17 cellular contexts compared by ENCODE assay signal in genomic region chr13:95540848-95541247, GRCh38. TPM values are rescaled to one million over a fixed set of nuclear protein-coding genes. Genes with fewer than 3 reads are reported as not detected.
DNase-seq lines count a peak whose midpoint lies in the region; ATAC-seq and TF ChIP-seq lines count a peak whose summit lies in the region.
"Had no signal": no experiment of that assay in that cellular context is flagged by ENCODE, and none has a peak within 500 bp of the region (broad histone marks: within the 10 kb centered on the region; RNA-seq: fewer than 3 reads in every experiment).

No MANE protein-coding gene starts in this region.

- peak overlapping the region in 3 of 5 experiments; percentile 7 to 40 (median 36) for H3K4me3 Mint-ChIP-seq in brain
- H3K4me3 Mint-ChIP-seq in effector memory CD8-positive, alpha-beta T cell: no peak overlapping the region
- H3K4me3 Mint-ChIP-seq: activated naive CD8-positive, alpha-beta T cell had no signal

- H3K36me3 ChIP-seq in right atrium auricular region: no peaks in the 10 kb centered on the region
- H3K36me3 ChIP-seq: tibial nerve had no signal

- H3K27ac Mint-ChIP-seq in brain: peak overlapping the region; percentile 60 to 88 (median 74)
- H3K27ac Mint-ChIP-seq in effector memory CD8-positive, alpha-beta T cell: no peak overlapping the region
- H3K27ac Mint-ChIP-seq: activated naive CD8-positive, alpha-beta T cell had no signal

- H3K36me3 Mint-ChIP-seq in brain: no peaks in the 10 kb centered on the region
- no peaks in the 10 kb centered on the region for H3K36me3 Mint-ChIP-seq in effector memory CD8-positive, alpha-beta T cell (ENCODE audit: insufficient read depth)
- H3K36me3 Mint-ChIP-seq: activated naive CD8-positive, alpha-beta T cell had no signal

- no peaks in the 10 kb centered on the region for H3K9me3 ChIP-seq in right atrium auricular region
- H3K9me3 ChIP-seq: tibial nerve had no signal

- H3K27ac ChIP-seq in right atrium auricular region: no peak overlapping the region
- H3K27ac ChIP-seq: tibial nerve had no signal

- no peak overlapping the region for H3K4me3 ChIP-seq in right atrium auricular region
- H3K4me3 ChIP-seq: tibial nerve had no signal

- no peaks in the 10 kb centered on the region for H3K27me3 ChIP-seq in right atrium auricular region
- H3K27me3 ChIP-seq: tibial nerve had no signal

- intact Hi-C loops in Right ventricle myocardium inferior (cut with DNase I): no loop called here

- H3K9me3 Mint-ChIP-seq in brain: no peaks in the 10 kb centered on the region
- H3K9me3 Mint-ChIP-seq in effector memory CD8-positive, alpha-beta T cell: no peaks in the 10 kb centered on the region

- peaks cover 4% of the 10 kb centered on the region for H3K27me3 Mint-ChIP-seq in brain
- peaks cover 13 to 19% of the 10 kb centered on the region in 2 donors for H3K27me3 Mint-ChIP-seq in effector memory CD8-positive, alpha-beta T cell

- ATAC-seq in Right ventricle myocardium inferior (peak; percentile 98), GM18511 (IDR thresholded peaks at IDR 0.05; ENCODE audit: unreplicated experiment) (no peak), HG02678 (IDR thresholded peaks at IDR 0.05; ENCODE audit: unreplicated experiment) (no peak)
- ATAC-seq in effector memory CD8-positive, alpha-beta T cell (replicated peaks): no peak
- ATAC-seq: SK-N-SH treated with all-trans-retinoic acid at 6 μM for 48 hours had no signal

- no peak for TF ChIP-seq CTCF in right atrium auricular region (IDR thresholded peaks at IDR 0.05)
- no peak for TF ChIP-seq CTCF in brain (conservative IDR thresholded peaks at IDR 0.05)

- peaks cover 29% of the 10 kb centered on the region for H3K4me1 Mint-ChIP-seq in brain
- H3K4me1 Mint-ChIP-seq in effector memory CD8-positive, alpha-beta T cell (ENCODE audit: low read depth in 2 of 2): no peaks in the 10 kb centered on the region

- H3K4me1 ChIP-seq in right atrium auricular region: peaks cover 0 to 6% of the 10 kb centered on the region in 2 donors

- DNase-seq in Right ventricle myocardium inferior (ENCODE audit: missing footprints): no peak
- no peak for DNase-seq in right atrium auricular region (ENCODE audit: low spot score)
- peak; percentile 91 for DNase-seq in myocyte (ENCODE audit: low read depth)
- no peak for DNase-seq in GM19240 (ENCODE audit: insufficient read length, low spot score)
- DNase-seq in effector memory CD8-positive, alpha-beta T cell: no peak
- DNase-seq: activated CD4-positive, CD25-positive, alpha-beta regulatory T cell; DMS153; erythroblast; NCI-H1436; occipital lobe had no signal

RNA-seq across cellular contexts. Expression of gene CLDN10, which starts 11.7 kb away (rescaled TPM):
- total RNA-seq in Right ventricle myocardium inferior: 0.35 TPM
- total RNA-seq in right atrium auricular region: 1 to 10 TPM in 1 of 2 donors, not detected in 1; 1.1 TPM
- polyA plus RNA-seq in brain (ENCODE audit: insufficient read depth, low read depth, low replicate concordance): 27.0 TPM
- total RNA-seq in myocyte: not detected in 2 replicates
- polyA plus RNA-seq in myocyte (2012): 0.06 TPM
- total RNA-seq: chondrocyte had no signal

Comparison
In these comparisons a context has a peak if more than half of its experiments do, and no peak if none do; other contexts are left out.
1. H3K27ac Mint-ChIP-seq: peak in brain (5 of 5); none in effector memory CD8-positive, alpha-beta T cell (0 of 2).
2. H3K4me3 Mint-ChIP-seq: peak in brain (3 of 5); none in effector memory CD8-positive, alpha-beta T cell (0 of 2).